ENCODE assay signal across 8 cellular contexts in genomic region chrX:42714981-42715688, GRCh38.
DNase-seq lines count a peak whose midpoint lies in the region; ATAC-seq and TF ChIP-seq lines count a peak whose summit lies in the region.

No MANE protein-coding gene starts in this region.

- H3K27ac Mint-ChIP-seq in activated B cell treated with CpG ODN at 0.5 μM for 24 hours = no peak overlapping the region
- no peak overlapping the region for H3K27ac Mint-ChIP-seq in chondrocyte (ENCODE audit: unreplicated experiment)

- POLR2A ChIA-PET in activated B cell treated with CpG ODN at 0.5 μM for 24 hours (lab: Charles Lee) = no interaction called here

- intact Hi-C loops in activated B cell treated with CpG ODN at 0.5 μM for 24 hours (cut with micrococcal nuclease) (no loop called here), uterus (cut with DNase I; ENCODE audit: low total_unique reads) (no loop called here)

- DNase-seq in GM12864 (ENCODE audit: low read depth) = no peak
- peak; percentile 69 for DNase-seq in HT-29 (ENCODE audit: low spot score)
- no peak for DNase-seq in activated B cell treated with CpG ODN at 0.5 μM for 24 hours
- DNase-seq in chondrocyte (ENCODE audit: low spot score) = no peak
- peak; percentile 65 for DNase-seq in medulla oblongata (ENCODE audit: extremely low spot score)
- peak; percentile 36 for DNase-seq in stimulated activated CD8-positive, alpha-beta memory T cell treated with anti-CD3 and anti-CD28 coated beads, Interleukin-4, amount 100 ng/mL, for 48 hours
- DNase-seq in GM20000 (ENCODE audit: low spot score) = no peak
- no peak for DNase-seq in uterus

- no peaks in the 10 kb centered on the region for H3K9me3 ChIP-seq in uterus

- CTCF ChIA-PET in activated B cell treated with CpG ODN at 0.5 μM for 24 hours (lab: Charles Lee) = interaction anchor here (1.2 kb wide), 1 partner anchor 11 kb away, joined by 3 read pairs; no protein-coding TSS in a partner anchor

- H3K36me3 Mint-ChIP-seq in activated B cell treated with CpG ODN at 0.5 μM for 24 hours (ENCODE audit: low read depth) = no peaks in the 10 kb centered on the region
- H3K36me3 Mint-ChIP-seq in chondrocyte (ENCODE audit: low read depth) = no peaks in the 10 kb centered on the region

- no peak for TF ChIP-seq POLR2A in uterus (IDR thresholded peaks at IDR 0.05)

- peak; percentile 67 for ATAC-seq in activated B cell treated with CpG ODN at 0.5 μM for 24 hours (ENCODE audit: low read depth)

- no peaks in the 10 kb centered on the region for H3K36me3 ChIP-seq in uterus

- H3K4me1 ChIP-seq in uterus = no peaks in the 10 kb centered on the region

- no peak overlapping the region for H3K27ac ChIP-seq in uterus

- H3K27me3 ChIP-seq in uterus = peaks cover 0 to 6% of the 10 kb centered on the region in 2 donors

- H3K27me3 Mint-ChIP-seq in activated B cell treated with CpG ODN at 0.5 μM for 24 hours (no peaks in the 10 kb centered on the region), chondrocyte (ENCODE audit: low read depth) (no peaks in the 10 kb centered on the region)

- H3K4me3 Mint-ChIP-seq in activated B cell treated with CpG ODN at 0.5 μM for 24 hours (peak overlapping the region; percentile 15), chondrocyte (ENCODE audit: unreplicated experiment) (no peak overlapping the region)

- peaks cover 7% of the 10 kb centered on the region for H3K4me1 Mint-ChIP-seq in activated B cell treated with CpG ODN at 0.5 μM for 24 hours
- H3K4me1 Mint-ChIP-seq in chondrocyte (ENCODE audit: low read depth) = no peaks in the 10 kb centered on the region

- no peaks in the 10 kb centered on the region for H3K9me3 Mint-ChIP-seq in activated B cell treated with CpG ODN at 0.5 μM for 24 hours
- H3K9me3 Mint-ChIP-seq in chondrocyte (ENCODE audit: low read depth) = peaks cover 3% of the 10 kb centered on the region

- no peak overlapping the region for H3K4me3 ChIP-seq in GM12864 (ENCODE audit: low read depth, low read length)
- H3K4me3 ChIP-seq in uterus = no peak overlapping the region

- peak; percentile 65 for TF ChIP-seq CTCF in GM12864 (IDR thresholded peaks at IDR 0.05; ENCODE audit: low read depth, low read length, missing control alignments)
- TF ChIP-seq CTCF in activated B cell treated with CpG ODN at 0.5 μM for 24 hours (IDR thresholded peaks at IDR 0.05) = no peak
- TF ChIP-seq CTCF in chondrocyte (IDR thresholded peaks at IDR 0.05) = peak; percentile 70
- no peak for TF ChIP-seq CTCF in GM20000 (IDR thresholded peaks at IDR 0.05; ENCODE audit: extremely low read depth, missing control alignments)
- no peak for TF ChIP-seq CTCF in uterus (IDR thresholded peaks at IDR 0.05)

Comparison
In these comparisons a context has a peak if more than half of its experiments do, and no peak if none do; other contexts are left out.
1. DNase-seq: peak in HT-29 (single experiment), medulla oblongata (single experiment) and stimulated activated CD8-positive, alpha-beta memory T cell treated with anti-CD3 and anti-CD28 coated beads, Interleukin-4, amount 100 ng/mL, for 48 hours (single experiment); none in GM12864 (single experiment), activated B cell treated with CpG ODN at 0.5 μM for 24 hours (single experiment), chondrocyte (single experiment), GM20000 (single experiment) and uterus (0 of 2).
2. CTCF ChIP-seq: peak in GM12864 (single experiment) and chondrocyte (single experiment); none in activated B cell treated with CpG ODN at 0.5 μM for 24 hours (single experiment), GM20000 (single experiment) and uterus (0 of 4).